Comparison of ENCODE assay signal across 10 cellular contexts in genomic region chr12:111408116-111408440, GRCh38. TPM values are rescaled to one million over a fixed set of nuclear protein-coding genes. Genes with fewer than 3 reads are reported as not detected.
DNase-seq lines count a peak whose midpoint lies in the region; ATAC-seq and TF ChIP-seq lines count a peak whose summit lies in the region.
"Had no signal": no experiment of that assay in that cellular context is flagged by ENCODE, and none has a peak within 500 bp of the region (broad histone marks: within the 10 kb centered on the region; RNA-seq: fewer than 3 reads in every experiment).

No MANE protein-coding gene starts in this region.

- H3K9me3 Mint-ChIP-seq in CD4-positive, alpha-beta T cell = no peaks in the 10 kb centered on the region
- H3K9me3 Mint-ChIP-seq in central memory CD8-positive, alpha-beta T cell = no peaks in the 10 kb centered on the region
- H3K9me3 Mint-ChIP-seq in neural progenitor cell = peaks cover 2% of the 10 kb centered on the region

- no peak for ATAC-seq in CD4-positive, alpha-beta T cell (ENCODE audit: poor library complexity)
- ATAC-seq in central memory CD8-positive, alpha-beta T cell (replicated peaks; ENCODE audit: extremely low read depth, poor library complexity, severe bottlenecking) = no peak
- ATAC-seq: sciatic nerve had no signal

- peak overlapping the region; percentile 64 for H3K27ac ChIP-seq in CD4-positive, alpha-beta T cell (ENCODE audit: low read depth, low read length)
- H3K27ac ChIP-seq in KMS-11 (no peak overlapping the region), neural progenitor cell (no peak overlapping the region)

- H3F3A ChIP-seq in neural progenitor cell (ENCODE audit: low read depth) = peaks cover 45% of the 10 kb centered on the region

- peak overlapping the region; percentile 89 for H3K27ac Mint-ChIP-seq in CD4-positive, alpha-beta T cell
- peak overlapping the region; percentile 88 for H3K27ac Mint-ChIP-seq in central memory CD8-positive, alpha-beta T cell (ENCODE audit: low read depth)
- no peak overlapping the region for H3K27ac Mint-ChIP-seq in neural progenitor cell

- H4K20me1 ChIP-seq in KMS-11 (ENCODE audit: insufficient read depth) = no peaks in the 10 kb centered on the region
- H4K20me1 ChIP-seq in neural progenitor cell (ENCODE audit: low read depth) = peaks cover 20% of the 10 kb centered on the region

- H3K79me2 ChIP-seq in KMS-11 (ENCODE audit: insufficient read depth, low read depth) (peaks cover 47% of the 10 kb centered on the region), neural progenitor cell (ENCODE audit: low read depth) (peaks cover 11% of the 10 kb centered on the region)

- H3K4me3 Mint-ChIP-seq in CD4-positive, alpha-beta T cell = peak overlapping the region; percentile 88
- H3K4me3 Mint-ChIP-seq in central memory CD8-positive, alpha-beta T cell = peak overlapping the region; percentile 76
- peak overlapping the region; percentile 81 for H3K4me3 Mint-ChIP-seq in neural progenitor cell

- H3K9me3 ChIP-seq in CD4-positive, alpha-beta T cell (ENCODE audit: control insufficient read depth, low read length) = no peaks in the 10 kb centered on the region
- no peaks in the 10 kb centered on the region for H3K9me3 ChIP-seq in neural progenitor cell (ENCODE audit: low read depth)

- H3K4me2 ChIP-seq in KMS-11 (peak overlapping the region; percentile 73; the same call in 1 of the 2 replicates), neural progenitor cell (no peak overlapping the region)

- CTCF ChIA-PET in CD4-positive, alpha-beta T cell (lab: Charles Lee) = interaction anchor here (8.4 to 16.9 kb wide), 2 partner anchors 11 to 43 kb away, joined by 56 to 487 read pairs; no protein-coding TSS in a partner anchor

- H3K9ac ChIP-seq in KMS-11 (no peak overlapping the region), neural progenitor cell (no peak overlapping the region)

- H3K4me3 ChIP-seq in KMS-11 (IDR thresholded peaks at IDR 0.05; ENCODE audit: insufficient read depth, low read depth, low read length) = no peak overlapping the region
- H3K4me3 ChIP-seq in neural progenitor cell = no peak overlapping the region

- H3K36me3 ChIP-seq in KMS-11 (ENCODE audit: insufficient read depth) = no peaks in the 10 kb centered on the region
- H3K36me3 ChIP-seq in neural progenitor cell = no peaks in the 10 kb centered on the region

- intact Hi-C loops in CD4-positive, alpha-beta T cell (cut with DNase I, micrococcal nuclease) = loop anchor here (2.0 to 10.0 kb wide), 3 partner anchors 17 to 189 kb away; partner anchors contain the start of gene ATXN2 (in 2 of the 2)

- POLR2A ChIA-PET in CD4-positive, alpha-beta T cell (lab: Charles Lee) = interaction anchor here (0.6 to 7.0 kb wide), 6 partner anchors 11 to 189 kb away, joined by 3 to 66 read pairs (median 4); no protein-coding TSS in a partner anchor

- H3K4me1 ChIP-seq in KMS-11 (ENCODE audit: low read depth, poor library complexity, severe bottlenecking) (peaks cover 63% of the 10 kb centered on the region), neural progenitor cell (peaks cover 33% of the 10 kb centered on the region)

- peaks cover 84% of the 10 kb centered on the region for H3K4me1 Mint-ChIP-seq in CD4-positive, alpha-beta T cell (ENCODE audit: low read depth)
- H3K4me1 Mint-ChIP-seq in central memory CD8-positive, alpha-beta T cell = peaks cover 80% of the 10 kb centered on the region
- H3K4me1 Mint-ChIP-seq in neural progenitor cell = peaks cover 50% of the 10 kb centered on the region

- no peaks in the 10 kb centered on the region for H3K27me3 ChIP-seq in CD4-positive, alpha-beta T cell (ENCODE audit: control insufficient read depth, insufficient read depth, low read length)
- H3K27me3 ChIP-seq in KMS-11 (ENCODE audit: insufficient read depth, low read depth) = no peaks in the 10 kb centered on the region
- peaks cover 36% of the 10 kb centered on the region for H3K27me3 ChIP-seq in neural progenitor cell

- peaks cover 7% of the 10 kb centered on the region for H3K36me3 Mint-ChIP-seq in CD4-positive, alpha-beta T cell (ENCODE audit: low read depth)
- H3K36me3 Mint-ChIP-seq in central memory CD8-positive, alpha-beta T cell (ENCODE audit: insufficient read depth) = peaks cover 15% of the 10 kb centered on the region
- H3K36me3 Mint-ChIP-seq in neural progenitor cell = no peaks in the 10 kb centered on the region

- DNase-seq in CD4-positive, alpha-beta T cell = no peak
- DNase-seq in central memory CD8-positive, alpha-beta T cell (ENCODE audit: low spot score in 2 of 2) = no peak
- DNase-seq in neural progenitor cell (ENCODE audit: low spot score) (no peak), NCI-H187 treated with DMSO at 0.1 percent for 48 hours (lab: John Stamatoyannopoulos, UW) (no peak), D341Med (ENCODE audit: low spot score) (no peak), NCI-H774 (lab: John Stamatoyannopoulos, UW) (no peak), DMS 273 treated with DMSO at 0.1 percent for 48 hours (lab: John Stamatoyannopoulos, UW) (no peak)
- DNase-seq: NCI-H187 had no signal

- TF ChIP-seq CTCF in CD4-positive, alpha-beta T cell (IDR thresholded peaks at IDR 0.05) = no peak
- TF ChIP-seq CTCF in KMS-11 (conservative IDR thresholded peaks at IDR 0.05; ENCODE audit: low read depth, low read length) (no peak), neural progenitor cell (IDR thresholded peaks at IDR 0.05) (no peak)

- no peaks in the 10 kb centered on the region for H3K27me3 Mint-ChIP-seq in CD4-positive, alpha-beta T cell
- no peaks in the 10 kb centered on the region for H3K27me3 Mint-ChIP-seq in central memory CD8-positive, alpha-beta T cell
- peaks cover 8% of the 10 kb centered on the region for H3K27me3 Mint-ChIP-seq in neural progenitor cell (ENCODE audit: insufficient read depth, low read depth)

- no peak overlapping the region for H2AFZ ChIP-seq in KMS-11 (ENCODE audit: low read depth)
- H2AFZ ChIP-seq in neural progenitor cell (replicated peaks) = no peak overlapping the region

RNA-seq across cellular contexts. Expression of gene SH2B3, which starts 2.4 kb away (rescaled TPM):
- 10 to 100 TPM; 42.3 to 46.4 TPM for total RNA-seq in CD4-positive, alpha-beta T cell
- total RNA-seq in neural progenitor cell (ENCODE audit: low replicate concordance) = 2.8 and 5.7 TPM in 2 replicates

RNA-seq across cellular contexts. Expression of gene PHETA1, which starts 39.2 kb away (rescaled TPM):
- 1 to 10 TPM; 1.3 to 1.7 TPM for total RNA-seq in CD4-positive, alpha-beta T cell
- total RNA-seq in neural progenitor cell (ENCODE audit: low replicate concordance) = 1.5 and 12.8 TPM in 2 replicates
